In genomic region chr12:64193045-64193444, GRCh38 we compare ENCODE assay signal across 1 cellular context.
TF ChIP-seq lines count a peak whose summit lies in the region.

No MANE protein-coding gene starts in this region.

TF ChIP-seq in GM12878, 131 proteins besides CTCF, POLR2A, EP300 and RAD21 (continued from another document and continues in another):
- peak; percentile 76 for TF ChIP-seq BCL11A (IDR thresholded peaks at IDR 0.05; ENCODE audit: low read depth, low read length)
- TF ChIP-seq SMC3 (IDR thresholded peaks at IDR 0.05; ENCODE audit: borderline replicate concordance, low read length): no peak
- peak; percentile 83 for TF ChIP-seq DPF2 (IDR thresholded peaks at IDR 0.05)
- no peak for TF ChIP-seq WRNIP1 (IDR thresholded peaks at IDR 0.05; ENCODE audit: borderline replicate concordance, low read depth, low read length)
- TF ChIP-seq GABPA (IDR thresholded peaks at IDR 0.05; ENCODE audit: low read depth): peak; percentile 63; the same call in 1 of the 2 replicates
- TF ChIP-seq, protein P1, sequence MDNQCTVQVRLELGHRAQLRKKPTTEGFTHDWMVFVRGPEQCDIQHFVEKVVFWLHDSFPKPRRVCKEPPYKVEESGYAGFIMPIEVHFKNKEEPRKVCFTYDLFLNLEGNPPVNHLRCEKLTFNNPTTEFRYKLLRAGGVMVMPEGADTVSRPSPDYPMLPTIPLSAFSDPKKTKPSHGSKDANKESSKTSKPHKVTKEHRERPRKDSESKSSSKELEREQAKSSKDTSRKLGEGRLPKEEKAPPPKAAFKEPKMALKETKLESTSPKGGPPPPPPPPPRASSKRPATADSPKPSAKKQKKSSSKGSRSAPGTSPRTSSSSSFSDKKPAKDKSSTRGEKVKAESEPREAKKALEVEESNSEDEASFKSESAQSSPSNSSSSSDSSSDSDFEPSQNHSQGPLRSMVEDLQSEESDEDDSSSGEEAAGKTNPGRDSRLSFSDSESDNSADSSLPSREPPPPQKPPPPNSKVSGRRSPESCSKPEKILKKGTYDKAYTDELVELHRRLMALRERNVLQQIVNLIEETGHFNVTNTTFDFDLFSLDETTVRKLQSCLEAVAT (IDR thresholded peaks at IDR 0.05): 0 out of 2 replicates have a peak, but pooled peaks have one; percentile 30
- peak; percentile 98 for TF ChIP-seq JUNB (IDR thresholded peaks at IDR 0.05)
- TF ChIP-seq SRF (IDR thresholded peaks at IDR 0.05; ENCODE audit: low read depth in 2 of 2, low read length in 2 of 2): no peak
- TF ChIP-seq MEF2B (IDR thresholded peaks at IDR 0.05; ENCODE audit: partially characterized antibody, poor library complexity, severe bottlenecking): peak; percentile 73
- TF ChIP-seq PAX8 (IDR thresholded peaks at IDR 0.05): no peak
- TF ChIP-seq CEBPB (IDR thresholded peaks at IDR 0.05; ENCODE audit: borderline replicate concordance in 1 of 2, low read depth in 2 of 2, low read length in 2 of 2): peak in 1 of 2 experiments; percentile 74; a peak in 1 of 4 replicates
- no peak for TF ChIP-seq SREBF1 (IDR thresholded peaks at IDR 0.05; ENCODE audit: low read length)
- TF ChIP-seq NR2F1 (conservative IDR thresholded peaks at IDR 0.05): no peak
- peak in 1 of 2 experiments; percentile 42; a peak in 1 of 4 replicates for TF ChIP-seq ETV6 (conservative IDR thresholded peaks at IDR 0.05 in 1 of 2, IDR thresholded peaks at IDR 0.05 in 1 of 2; ENCODE audit: borderline replicate concordance in 1 of 2, low read depth in 1 of 2)
- peak; percentile 70 for TF ChIP-seq JUND (IDR thresholded peaks at IDR 0.05; ENCODE audit: low read depth, low read length)
- no peak for TF ChIP-seq FOS (IDR thresholded peaks at IDR 0.05; ENCODE audit: borderline replicate concordance, extremely low read depth, insufficient read length)
- TF ChIP-seq, protein P2, sequence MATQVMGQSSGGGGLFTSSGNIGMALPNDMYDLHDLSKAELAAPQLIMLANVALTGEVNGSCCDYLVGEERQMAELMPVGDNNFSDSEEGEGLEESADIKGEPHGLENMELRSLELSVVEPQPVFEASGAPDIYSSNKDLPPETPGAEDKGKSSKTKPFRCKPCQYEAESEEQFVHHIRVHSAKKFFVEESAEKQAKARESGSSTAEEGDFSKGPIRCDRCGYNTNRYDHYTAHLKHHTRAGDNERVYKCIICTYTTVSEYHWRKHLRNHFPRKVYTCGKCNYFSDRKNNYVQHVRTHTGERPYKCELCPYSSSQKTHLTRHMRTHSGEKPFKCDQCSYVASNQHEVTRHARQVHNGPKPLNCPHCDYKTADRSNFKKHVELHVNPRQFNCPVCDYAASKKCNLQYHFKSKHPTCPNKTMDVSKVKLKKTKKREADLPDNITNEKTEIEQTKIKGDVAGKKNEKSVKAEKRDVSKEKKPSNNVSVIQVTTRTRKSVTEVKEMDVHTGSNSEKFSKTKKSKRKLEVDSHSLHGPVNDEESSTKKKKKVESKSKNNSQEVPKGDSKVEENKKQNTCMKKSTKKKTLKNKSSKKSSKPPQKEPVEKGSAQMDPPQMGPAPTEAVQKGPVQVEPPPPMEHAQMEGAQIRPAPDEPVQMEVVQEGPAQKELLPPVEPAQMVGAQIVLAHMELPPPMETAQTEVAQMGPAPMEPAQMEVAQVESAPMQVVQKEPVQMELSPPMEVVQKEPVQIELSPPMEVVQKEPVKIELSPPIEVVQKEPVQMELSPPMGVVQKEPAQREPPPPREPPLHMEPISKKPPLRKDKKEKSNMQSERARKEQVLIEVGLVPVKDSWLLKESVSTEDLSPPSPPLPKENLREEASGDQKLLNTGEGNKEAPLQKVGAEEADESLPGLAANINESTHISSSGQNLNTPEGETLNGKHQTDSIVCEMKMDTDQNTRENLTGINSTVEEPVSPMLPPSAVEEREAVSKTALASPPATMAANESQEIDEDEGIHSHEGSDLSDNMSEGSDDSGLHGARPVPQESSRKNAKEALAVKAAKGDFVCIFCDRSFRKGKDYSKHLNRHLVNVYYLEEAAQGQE (IDR thresholded peaks at IDR 0.05; ENCODE audit: low read depth, low read length): no peak
- no peak for TF ChIP-seq ZNF274 (IDR thresholded peaks at IDR 0.05; ENCODE audit: insufficient read depth, insufficient read length)
- TF ChIP-seq STAT3 (IDR thresholded peaks at IDR 0.05; ENCODE audit: low read depth, low read length): no peak
- peak; percentile 98 for TF ChIP-seq ATF7 (IDR thresholded peaks at IDR 0.05; ENCODE audit: low read depth)
- no peak for TF ChIP-seq SMAD5 (IDR thresholded peaks at IDR 0.05; ENCODE audit: low read depth)
- no peak for TF ChIP-seq NFXL1 (IDR thresholded peaks at IDR 0.05; ENCODE audit: borderline replicate concordance)
- TF ChIP-seq IKZF2 (IDR thresholded peaks at IDR 0.05): 0 out of 4 replicates have a peak, but pooled peaks have one; percentile 15 to 19
- peak; percentile 25 for TF ChIP-seq SKIL (IDR thresholded peaks at IDR 0.05; ENCODE audit: low read depth, poor library complexity, severe bottlenecking)
- TF ChIP-seq MTA3 (IDR thresholded peaks at IDR 0.05; ENCODE audit: borderline replicate concordance, low read length): peak; percentile 85
- TF ChIP-seq SMAD1 (IDR thresholded peaks at IDR 0.05; ENCODE audit: low read depth, partially characterized antibody): no peak
- TF ChIP-seq USF1 (IDR thresholded peaks at IDR 0.05; ENCODE audit: borderline replicate concordance, extremely low read length, insufficient read depth, low read depth, low read length): no peak
- TF ChIP-seq SUZ12 (IDR thresholded peaks at IDR 0.05; ENCODE audit: unreplicated experiment): no peak
- TF ChIP-seq NFIC (IDR thresholded peaks at IDR 0.05; ENCODE audit: low read depth, low read length): peak; percentile 95
- TF ChIP-seq CREM (IDR thresholded peaks at IDR 0.05; ENCODE audit: low read depth): peak; percentile 87
- TF ChIP-seq CREB1 (IDR thresholded peaks at IDR 0.05; ENCODE audit: low read depth): peak; percentile 59; the same call in 1 of the 2 replicates
- peak; percentile 60; the same call in 1 of the 2 replicates for TF ChIP-seq TCF7 (IDR thresholded peaks at IDR 0.05; ENCODE audit: borderline replicate concordance)
- TF ChIP-seq, protein P3, sequence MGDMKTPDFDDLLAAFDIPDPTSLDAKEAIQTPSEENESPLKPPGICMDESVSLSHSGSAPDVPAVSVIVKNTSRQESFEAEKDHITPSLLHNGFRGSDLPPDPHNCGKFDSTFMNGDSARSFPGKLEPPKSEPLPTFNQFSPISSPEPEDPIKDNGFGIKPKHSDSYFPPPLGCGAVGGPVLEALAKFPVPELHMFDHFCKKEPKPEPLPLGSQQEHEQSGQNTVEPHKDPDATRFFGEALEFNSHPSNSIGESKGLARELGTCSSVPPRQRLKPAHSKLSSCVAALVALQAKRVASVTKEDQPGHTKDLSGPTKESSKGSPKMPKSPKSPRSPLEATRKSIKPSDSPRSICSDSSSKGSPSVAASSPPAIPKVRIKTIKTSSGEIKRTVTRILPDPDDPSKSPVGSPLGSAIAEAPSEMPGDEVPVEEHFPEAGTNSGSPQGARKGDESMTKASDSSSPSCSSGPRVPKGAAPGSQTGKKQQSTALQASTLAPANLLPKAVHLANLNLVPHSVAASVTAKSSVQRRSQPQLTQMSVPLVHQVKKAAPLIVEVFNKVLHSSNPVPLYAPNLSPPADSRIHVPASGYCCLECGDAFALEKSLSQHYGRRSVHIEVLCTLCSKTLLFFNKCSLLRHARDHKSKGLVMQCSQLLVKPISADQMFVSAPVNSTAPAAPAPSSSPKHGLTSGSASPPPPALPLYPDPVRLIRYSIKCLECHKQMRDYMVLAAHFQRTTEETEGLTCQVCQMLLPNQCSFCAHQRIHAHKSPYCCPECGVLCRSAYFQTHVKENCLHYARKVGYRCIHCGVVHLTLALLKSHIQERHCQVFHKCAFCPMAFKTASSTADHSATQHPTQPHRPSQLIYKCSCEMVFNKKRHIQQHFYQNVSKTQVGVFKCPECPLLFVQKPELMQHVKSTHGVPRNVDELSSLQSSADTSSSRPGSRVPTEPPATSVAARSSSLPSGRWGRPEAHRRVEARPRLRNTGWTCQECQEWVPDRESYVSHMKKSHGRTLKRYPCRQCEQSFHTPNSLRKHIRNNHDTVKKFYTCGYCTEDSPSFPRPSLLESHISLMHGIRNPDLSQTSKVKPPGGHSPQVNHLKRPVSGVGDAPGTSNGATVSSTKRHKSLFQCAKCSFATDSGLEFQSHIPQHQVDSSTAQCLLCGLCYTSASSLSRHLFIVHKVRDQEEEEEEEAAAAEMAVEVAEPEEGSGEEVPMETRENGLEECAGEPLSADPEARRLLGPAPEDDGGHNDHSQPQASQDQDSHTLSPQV (IDR thresholded peaks at IDR 0.05): no peak
- peak; percentile 74; the same call in 1 of the 2 replicates for TF ChIP-seq MEF2A (IDR thresholded peaks at IDR 0.05; ENCODE audit: insufficient read depth, low read depth, low read length)
- no peak for TF ChIP-seq E2F4 (IDR thresholded peaks at IDR 0.05; ENCODE audit: low read depth, low read length)
- TF ChIP-seq, protein P4, sequence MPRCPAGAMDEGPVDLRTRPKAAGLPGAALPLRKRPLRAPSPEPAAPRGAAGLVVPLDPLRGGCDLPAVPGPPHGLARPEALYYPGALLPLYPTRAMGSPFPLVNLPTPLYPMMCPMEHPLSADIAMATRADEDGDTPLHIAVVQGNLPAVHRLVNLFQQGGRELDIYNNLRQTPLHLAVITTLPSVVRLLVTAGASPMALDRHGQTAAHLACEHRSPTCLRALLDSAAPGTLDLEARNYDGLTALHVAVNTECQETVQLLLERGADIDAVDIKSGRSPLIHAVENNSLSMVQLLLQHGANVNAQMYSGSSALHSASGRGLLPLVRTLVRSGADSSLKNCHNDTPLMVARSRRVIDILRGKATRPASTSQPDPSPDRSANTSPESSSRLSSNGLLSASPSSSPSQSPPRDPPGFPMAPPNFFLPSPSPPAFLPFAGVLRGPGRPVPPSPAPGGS (IDR thresholded peaks at IDR 0.05; ENCODE audit: borderline replicate concordance, insufficient read depth, low read depth, low read length, poor library complexity, severe bottlenecking): no peak
- peak; percentile 96 for TF ChIP-seq IRF4 (IDR thresholded peaks at IDR 0.05; ENCODE audit: low read depth, low read length)
- peak; percentile 86; the same call in 1 of the 2 replicates for TF ChIP-seq FOXM1 (IDR thresholded peaks at IDR 0.05; ENCODE audit: low read depth, low read length)
- TF ChIP-seq, protein P5, sequence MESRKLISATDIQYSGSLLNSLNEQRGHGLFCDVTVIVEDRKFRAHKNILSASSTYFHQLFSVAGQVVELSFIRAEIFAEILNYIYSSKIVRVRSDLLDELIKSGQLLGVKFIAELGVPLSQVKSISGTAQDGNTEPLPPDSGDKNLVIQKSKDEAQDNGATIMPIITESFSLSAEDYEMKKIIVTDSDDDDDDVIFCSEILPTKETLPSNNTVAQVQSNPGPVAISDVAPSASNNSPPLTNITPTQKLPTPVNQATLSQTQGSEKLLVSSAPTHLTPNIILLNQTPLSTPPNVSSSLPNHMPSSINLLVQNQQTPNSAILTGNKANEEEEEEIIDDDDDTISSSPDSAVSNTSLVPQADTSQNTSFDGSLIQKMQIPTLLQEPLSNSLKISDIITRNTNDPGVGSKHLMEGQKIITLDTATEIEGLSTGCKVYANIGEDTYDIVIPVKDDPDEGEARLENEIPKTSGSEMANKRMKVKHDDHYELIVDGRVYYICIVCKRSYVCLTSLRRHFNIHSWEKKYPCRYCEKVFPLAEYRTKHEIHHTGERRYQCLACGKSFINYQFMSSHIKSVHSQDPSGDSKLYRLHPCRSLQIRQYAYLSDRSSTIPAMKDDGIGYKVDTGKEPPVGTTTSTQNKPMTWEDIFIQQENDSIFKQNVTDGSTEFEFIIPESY (IDR thresholded peaks at IDR 0.05): no peak
- no peak for TF ChIP-seq NFYA (IDR thresholded peaks at IDR 0.05; ENCODE audit: borderline replicate concordance, low read depth, low read length)
- TF ChIP-seq, protein P6, sequence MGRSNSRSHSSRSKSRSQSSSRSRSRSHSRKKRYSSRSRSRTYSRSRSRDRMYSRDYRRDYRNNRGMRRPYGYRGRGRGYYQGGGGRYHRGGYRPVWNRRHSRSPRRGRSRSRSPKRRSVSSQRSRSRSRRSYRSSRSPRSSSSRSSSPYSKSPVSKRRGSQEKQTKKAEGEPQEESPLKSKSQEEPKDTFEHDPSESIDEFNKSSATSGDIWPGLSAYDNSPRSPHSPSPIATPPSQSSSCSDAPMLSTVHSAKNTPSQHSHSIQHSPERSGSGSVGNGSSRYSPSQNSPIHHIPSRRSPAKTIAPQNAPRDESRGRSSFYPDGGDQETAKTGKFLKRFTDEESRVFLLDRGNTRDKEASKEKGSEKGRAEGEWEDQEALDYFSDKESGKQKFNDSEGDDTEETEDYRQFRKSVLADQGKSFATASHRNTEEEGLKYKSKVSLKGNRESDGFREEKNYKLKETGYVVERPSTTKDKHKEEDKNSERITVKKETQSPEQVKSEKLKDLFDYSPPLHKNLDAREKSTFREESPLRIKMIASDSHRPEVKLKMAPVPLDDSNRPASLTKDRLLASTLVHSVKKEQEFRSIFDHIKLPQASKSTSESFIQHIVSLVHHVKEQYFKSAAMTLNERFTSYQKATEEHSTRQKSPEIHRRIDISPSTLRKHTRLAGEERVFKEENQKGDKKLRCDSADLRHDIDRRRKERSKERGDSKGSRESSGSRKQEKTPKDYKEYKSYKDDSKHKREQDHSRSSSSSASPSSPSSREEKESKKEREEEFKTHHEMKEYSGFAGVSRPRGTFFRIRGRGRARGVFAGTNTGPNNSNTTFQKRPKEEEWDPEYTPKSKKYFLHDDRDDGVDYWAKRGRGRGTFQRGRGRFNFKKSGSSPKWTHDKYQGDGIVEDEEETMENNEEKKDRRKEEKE (IDR thresholded peaks at IDR 0.05): no peak
- no peak for TF ChIP-seq SMARCA5 (IDR thresholded peaks at IDR 0.05)
- no peak for TF ChIP-seq HDGF (IDR thresholded peaks at IDR 0.05)
- no peak for TF ChIP-seq ESRRA (IDR thresholded peaks at IDR 0.05; ENCODE audit: low read length)
